In the genomic region with DNA sequence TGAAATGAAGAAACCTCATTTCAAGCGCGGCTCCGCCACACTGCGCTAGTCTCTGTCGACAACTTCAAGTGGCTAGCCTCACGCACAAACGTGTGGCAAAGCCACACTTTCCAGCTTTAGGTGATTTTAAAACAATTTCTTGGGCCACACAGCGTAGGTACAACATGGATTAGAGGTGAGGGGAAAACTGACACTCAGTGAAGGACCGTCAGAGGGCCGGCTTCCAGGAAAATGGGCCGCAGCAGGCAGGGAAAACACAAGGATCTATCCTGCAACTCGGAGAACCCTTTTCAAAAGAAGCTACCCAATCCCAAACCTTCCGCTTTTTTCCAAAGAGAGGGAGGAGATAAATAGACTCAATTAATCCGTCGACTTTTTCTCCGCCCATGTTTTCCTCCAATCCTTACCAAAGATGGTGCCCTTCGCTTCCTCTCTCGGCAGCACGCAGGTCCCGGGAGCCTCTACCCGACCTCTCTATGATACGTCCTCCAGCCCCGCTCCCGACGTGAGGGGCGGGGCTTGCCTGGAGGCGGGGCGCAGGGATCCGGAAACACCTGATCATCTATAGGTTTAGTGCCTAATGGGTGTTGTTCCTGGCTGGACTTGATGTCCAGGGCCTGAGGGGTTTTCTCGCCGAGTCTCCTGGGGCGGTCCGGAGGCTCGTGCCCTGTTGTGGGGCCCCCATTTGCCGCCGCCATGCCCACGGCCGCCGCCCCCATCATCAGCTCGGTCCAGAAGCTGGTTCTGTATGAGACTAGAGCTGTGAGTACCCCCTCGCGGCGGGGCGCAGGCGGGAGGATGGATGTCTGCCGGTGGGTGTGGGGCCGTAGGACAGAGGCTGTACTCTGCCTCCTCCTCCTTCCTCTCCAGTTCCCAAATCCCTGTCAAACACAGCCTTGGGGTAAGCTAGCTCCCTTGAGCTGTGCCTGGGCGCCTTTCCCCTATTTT, we compare ENCODE assay signal across 7 cellular contexts.
DNase-seq lines count a peak whose midpoint lies in the region; ATAC-seq and TF ChIP-seq lines count a peak whose summit lies in the region.

A gene (minus strand): TSS at position 463 of the 948 bp plus-strand sequence. CDS start 15,457 bp downstream, outside the sequence.
A gene (plus strand): TSS at position 557 of the 948 bp plus-strand sequence. CDS start 140 bp downstream, at position 697.

- peak; percentile 9 for TF ChIP-seq CTCF in astrocyte of the cerebellum (IDR thresholded peaks at IDR 0.05; ENCODE audit: low read depth, low read length, missing control alignments)

- ATAC-seq in GM18502 (IDR thresholded peaks at IDR 0.05; ENCODE audit: poor library complexity, unreplicated experiment), result peak; percentile 93
- peak; percentile 91 for ATAC-seq in HG02970 (IDR thresholded peaks at IDR 0.05; ENCODE audit: low FRiP score, unreplicated experiment)

- DNase-seq in NCI-H187 treated with DMSO at 0.1 percent for 48 hours (lab: John Stamatoyannopoulos, UW) (peak; percentile 92), T-helper 22 cell (ENCODE audit: low read depth) (peak; percentile 80), astrocyte of the cerebellum (ENCODE audit: low read depth) (peak; percentile 75), hippocampal formation (lab: John Stamatoyannopoulos, UW) (peak; percentile 89 to 98), retina (peak; percentile 96)

- H3K4me3 ChIP-seq in astrocyte of the cerebellum (ENCODE audit: low read depth, low read length), result peak within 1 kb of the TSS; percentile 87

- in situ Hi-C loops in astrocyte of the cerebellum (cut with HindIII; ENCODE audit: low sequenced_read_pairs), result no loop called here

Comparison
In these comparisons a context has a peak if more than half of its experiments do, and no peak if none do; other contexts are left out.
1. Peak in every context shown above with its lines: DNase-seq, ATAC-seq and H3K4me3 ChIP-seq.